Comparison of ENCODE assay signal across 1 cellular context in the genomic region with DNA sequence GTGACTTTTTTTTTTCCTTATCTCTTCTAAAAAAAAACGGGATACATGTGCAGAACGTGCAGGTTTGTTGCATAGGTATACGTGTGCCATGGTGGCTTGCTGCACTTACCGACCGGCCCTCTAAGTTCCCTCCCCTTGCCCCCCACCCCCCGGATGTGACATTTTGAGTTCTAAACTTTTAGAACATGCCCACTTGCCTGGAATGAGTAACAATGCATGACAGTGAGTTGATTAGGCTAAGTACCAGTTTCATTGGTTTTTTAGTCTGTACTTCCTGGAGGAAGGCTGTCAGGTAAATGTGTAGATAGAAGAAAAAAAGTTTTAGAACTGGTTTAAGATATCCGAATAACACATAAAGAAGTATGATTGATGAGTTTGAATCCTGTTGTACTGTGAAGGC.
TF ChIP-seq lines count a peak whose summit lies in the region.

No MANE protein-coding gene starts in this region.

TF ChIP-seq in neural cell, 6 proteins besides CTCF, POLR2A, EP300 and RAD21 (continued from another document):
- TF ChIP-seq REST (IDR thresholded peaks at IDR 0.05; ENCODE audit: borderline replicate concordance) (no peak), TAF1 (IDR thresholded peaks at IDR 0.05; ENCODE audit: low read depth) (no peak), POLR2AphosphoS5 (IDR thresholded peaks at IDR 0.05) (no peak), MXI1 (conservative IDR thresholded peaks at IDR 0.05; ENCODE audit: poor library complexity, severe bottlenecking) (no peak)
